10 cellular contexts compared by ENCODE assay signal in genomic region chr2:37871453-37872191, GRCh38. TPM values are rescaled to one million over a fixed set of nuclear protein-coding genes. Genes with fewer than 3 reads are reported as not detected.
DNase-seq lines count a peak whose midpoint lies in the region; ATAC-seq lines count a peak whose summit lies in the region.
"Had no signal": no experiment of that assay in that cellular context is flagged by ENCODE, and none has a peak within 500 bp of the region (broad histone marks: within the 10 kb centered on the region; RNA-seq: fewer than 3 reads in every experiment).

No MANE protein-coding gene starts in this region.

- peak; percentile 66 for ATAC-seq in HG02870 (IDR thresholded peaks at IDR 0.05; ENCODE audit: unreplicated experiment)

- H2BK120ac ChIP-seq in mesenchymal stem cell (ENCODE audit: low read depth, low read length): no peak overlapping the region

- H3K4ac ChIP-seq in mesenchymal stem cell (ENCODE audit: low read depth in 1 of 2, low read length in 2 of 2): no peak overlapping the region

- H4K8ac ChIP-seq in mesenchymal stem cell (ENCODE audit: low read length): no peak overlapping the region

- no peak for DNase-seq in activated CD4-positive, alpha-beta T cell treated with anti-CD3 and anti-CD28 coated beads, Interleukin-2, amount 10 ng/mL, durations not matched to agents 24 days and 14 days
- no peak for DNase-seq in activated CD4-positive, alpha-beta T cell treated with anti-CD3 and anti-CD28 coated beads, Interleukin-2, amount 50 U/mL, for 4 hours
- DNase-seq in activated CD4-positive, alpha-beta memory T cell treated with anti-CD3 and anti-CD28 coated beads, Interleukin-2, amount 10 ng/mL, durations not matched to agents 7 days and 5 days: no peak
- peak; percentile 91 for DNase-seq in mesenchymal stem cell
- DNase-seq in islet precursor cell: no peak
- DNase-seq in NCI-H345 treated with DMSO at 0.1 percent for 48 hours (lab: John Stamatoyannopoulos, UW; ENCODE audit: unreplicated experiment): no peak
- DNase-seq in substantia nigra (lab: John Stamatoyannopoulos, UW): no peak

- H2BK12ac ChIP-seq in mesenchymal stem cell (ENCODE audit: low read length in 2 of 2): peak overlapping the region; percentile 54 to 69

- H3K9ac ChIP-seq in mesenchymal stem cell (ENCODE audit: low read length): peak overlapping the region; percentile 66
- H3K9ac ChIP-seq: BLaER1 had no signal

- no peaks in the 10 kb centered on the region for H3K79me1 ChIP-seq in mesenchymal stem cell (replicated peaks; ENCODE audit: low read length, poor library complexity, severe bottlenecking)

- H3K36me3 ChIP-seq in mesenchymal stem cell (ENCODE audit: control insufficient read depth in 1 of 2, insufficient read depth in 2 of 2, low read depth in 1 of 2, low read length in 2 of 2): no peaks in the 10 kb centered on the region
- H3K36me3 ChIP-seq: BLaER1, neutrophil had no signal

- no peak overlapping the region for H3K23ac ChIP-seq in mesenchymal stem cell (ENCODE audit: low read length in 2 of 2)

- no peak overlapping the region for H2BK15ac ChIP-seq in mesenchymal stem cell (ENCODE audit: low read depth, poor library complexity, severe bottlenecking)

- H3K4me3 ChIP-seq in mesenchymal stem cell (ENCODE audit: insufficient read depth in 1 of 2, low read depth in 1 of 2, low read length in 2 of 2): no peak overlapping the region
- H3K4me3 ChIP-seq: BLaER1 had no signal

- H3K4me3 Mint-ChIP-seq in activated CD4-positive, alpha-beta T cell treated with anti-CD3 and anti-CD28 coated beads, Interleukin-2, amount 10 ng/mL, durations not matched to agents 24 days and 14 days: peak overlapping the region; percentile 69
- H3K4me3 Mint-ChIP-seq in activated CD4-positive, alpha-beta memory T cell treated with anti-CD3 and anti-CD28 coated beads, Interleukin-2, amount 10 ng/mL, durations not matched to agents 7 days and 5 days: peak overlapping the region; percentile 60

- H3K4me1 Mint-ChIP-seq in activated CD4-positive, alpha-beta T cell treated with anti-CD3 and anti-CD28 coated beads, Interleukin-2, amount 10 ng/mL, durations not matched to agents 24 days and 14 days: peaks cover 45% of the 10 kb centered on the region
- H3K4me1 Mint-ChIP-seq in activated CD4-positive, alpha-beta memory T cell treated with anti-CD3 and anti-CD28 coated beads, Interleukin-2, amount 10 ng/mL, durations not matched to agents 7 days and 5 days: peaks cover 39% of the 10 kb centered on the region

- no peak overlapping the region for H2BK5ac ChIP-seq in mesenchymal stem cell (ENCODE audit: low read depth, low read length, poor library complexity, severe bottlenecking)

- WGBS in mesenchymal stem cell: 51% methylated on average over 2 of the region's 7 CpGs

- CTCF ChIA-PET in activated CD4-positive, alpha-beta memory T cell treated with anti-CD3 and anti-CD28 coated beads, Interleukin-2, amount 10 ng/mL, durations not matched to agents 7 days and 5 days (lab: Charles Lee): interaction anchor here (0.7 to 11.5 kb wide), 8 partner anchors 20 to 554 kb away, joined by 3 to 201 read pairs (median 6); partner anchors contain the start of gene RMDN2

- intact Hi-C loops in activated CD4-positive, alpha-beta T cell treated with anti-CD3 and anti-CD28 coated beads, Interleukin-2, amount 10 ng/mL, durations not matched to agents 24 days and 14 days (cut with micrococcal nuclease): loop anchor here (1.0 to 10.0 kb wide), 8 partner anchors 38 to 637 kb away; partner anchors contain the start of genes CDC42EP3, CEBPZ and NDUFAF7

- H3K36me3 Mint-ChIP-seq in activated CD4-positive, alpha-beta T cell treated with anti-CD3 and anti-CD28 coated beads, Interleukin-2, amount 10 ng/mL, durations not matched to agents 24 days and 14 days (ENCODE audit: low read depth): no peaks in the 10 kb centered on the region
- H3K36me3 Mint-ChIP-seq in activated CD4-positive, alpha-beta memory T cell treated with anti-CD3 and anti-CD28 coated beads, Interleukin-2, amount 10 ng/mL, durations not matched to agents 7 days and 5 days (ENCODE audit: low read depth): no peaks in the 10 kb centered on the region

- H3K27me3 Mint-ChIP-seq in activated CD4-positive, alpha-beta T cell treated with anti-CD3 and anti-CD28 coated beads, Interleukin-2, amount 10 ng/mL, durations not matched to agents 24 days and 14 days: peaks cover 2% of the 10 kb centered on the region
- H3K27me3 Mint-ChIP-seq in activated CD4-positive, alpha-beta memory T cell treated with anti-CD3 and anti-CD28 coated beads, Interleukin-2, amount 10 ng/mL, durations not matched to agents 7 days and 5 days: no peaks in the 10 kb centered on the region

- POLR2A ChIA-PET in activated CD4-positive, alpha-beta memory T cell treated with anti-CD3 and anti-CD28 coated beads, Interleukin-2, amount 10 ng/mL, durations not matched to agents 7 days and 5 days (lab: Charles Lee): interaction anchor here (0.6 to 2.4 kb wide), 6 partner anchors 20 to 659 kb away, joined by 3 to 8 read pairs (median 4); partner anchors contain the start of gene CDC42EP3

- no peak overlapping the region for H2AFZ ChIP-seq in mesenchymal stem cell (ENCODE audit: low read depth, low read length)

- no peaks in the 10 kb centered on the region for H3K9me3 ChIP-seq in mesenchymal stem cell (ENCODE audit: control insufficient read depth, low read length)
- H3K9me3 ChIP-seq: BLaER1, neutrophil had no signal

- H3K9me3 Mint-ChIP-seq in activated CD4-positive, alpha-beta T cell treated with anti-CD3 and anti-CD28 coated beads, Interleukin-2, amount 10 ng/mL, durations not matched to agents 24 days and 14 days: peaks cover 3% of the 10 kb centered on the region
- H3K9me3 Mint-ChIP-seq in activated CD4-positive, alpha-beta memory T cell treated with anti-CD3 and anti-CD28 coated beads, Interleukin-2, amount 10 ng/mL, durations not matched to agents 7 days and 5 days: no peaks in the 10 kb centered on the region

- peaks cover 16% of the 10 kb centered on the region for H3K4me1 ChIP-seq in mesenchymal stem cell (ENCODE audit: control insufficient read depth, insufficient read depth, low read depth, low read length)

- no peak overlapping the region for H4K91ac ChIP-seq in mesenchymal stem cell (ENCODE audit: low read length)

- no peak overlapping the region for H2AK5ac ChIP-seq in mesenchymal stem cell (ENCODE audit: low read length, severe bottlenecking)

- H3K27ac Mint-ChIP-seq in activated CD4-positive, alpha-beta T cell treated with anti-CD3 and anti-CD28 coated beads, Interleukin-2, amount 10 ng/mL, durations not matched to agents 24 days and 14 days: peak overlapping the region; percentile 94
- H3K27ac Mint-ChIP-seq in activated CD4-positive, alpha-beta memory T cell treated with anti-CD3 and anti-CD28 coated beads, Interleukin-2, amount 10 ng/mL, durations not matched to agents 7 days and 5 days: peak overlapping the region; percentile 94

- H3K27ac ChIP-seq in mesenchymal stem cell (ENCODE audit: low read length, poor library complexity, severe bottlenecking) (peak overlapping the region; percentile 55), substantia nigra (ENCODE audit: low read depth, low read length, poor library complexity, severe bottlenecking) (no peak overlapping the region)
- H3K27ac ChIP-seq: BLaER1, neutrophil had no signal

- H3K18ac ChIP-seq in mesenchymal stem cell (ENCODE audit: low read depth in 1 of 2, low read length in 2 of 2): peak overlapping the region in 1 of 2 experiments; percentile 48

- H3K14ac ChIP-seq in mesenchymal stem cell (ENCODE audit: low read length in 2 of 2): no peak overlapping the region

- peaks cover 0 to 6% of the 10 kb centered on the region in 2 experiments for H3K27me3 ChIP-seq in mesenchymal stem cell (ENCODE audit: control insufficient read depth in 1 of 2, insufficient read depth in 1 of 2, low read length in 2 of 2)
- H3K27me3 ChIP-seq: BLaER1, neutrophil had no signal

- H3K4me2 ChIP-seq in mesenchymal stem cell (ENCODE audit: low read length, poor library complexity, severe bottlenecking): peak overlapping the region; percentile 45
- H3K4me2 ChIP-seq: BLaER1 had no signal

RNA-seq across cellular contexts. Expression of gene RMDN2, which starts 53.5 kb away (rescaled TPM):
- 1.2 and 1.7 TPM in 2 replicates for total RNA-seq in activated CD4-positive, alpha-beta T cell treated with anti-CD3 and anti-CD28 coated beads, Interleukin-2, amount 10 ng/mL, durations not matched to agents 24 days and 14 days
- 1 to 10 TPM; 1.5 to 2.3 TPM for total RNA-seq in activated CD4-positive, alpha-beta memory T cell treated with anti-CD3 and anti-CD28 coated beads, Interleukin-2, amount 10 ng/mL, durations not matched to agents 7 days and 5 days
- polyA plus RNA-seq in mesenchymal stem cell (2013, experiment 1 of 2): 5.0 TPM
- polyA plus RNA-seq in mesenchymal stem cell (2013, experiment 2 of 2): 5.7 TPM
